In genomic region chr9:99451121-99451606, GRCh38 we compare ENCODE assay signal across 23 cellular contexts.
DNase-seq lines count a peak whose midpoint lies in the region; ATAC-seq and TF ChIP-seq lines count a peak whose summit lies in the region.
"Had no signal": no experiment of that assay in that cellular context is flagged by ENCODE, and none has a peak within 500 bp of the region (broad histone marks: within the 10 kb centered on the region; RNA-seq: fewer than 3 reads in every experiment).

No MANE protein-coding gene starts in this region.

- no peaks in the 10 kb centered on the region for H3K36me3 Mint-ChIP-seq in endodermal cell (ENCODE audit: low read depth)
- H3K36me3 Mint-ChIP-seq: naive thymus-derived CD4-positive, alpha-beta T cell had no signal

- no peak overlapping the region for H3K9ac ChIP-seq in endodermal cell (ENCODE audit: extremely low read depth, low read length, poor library complexity, severe bottlenecking)

- no peak overlapping the region for H3K4me3 Mint-ChIP-seq in endodermal cell
- H3K4me3 Mint-ChIP-seq: activated CD4-positive, alpha-beta T cell treated with anti-CD3 and anti-CD28 coated beads for 36 hours; naive thymus-derived CD4-positive, alpha-beta T cell had no signal

- no peaks in the 10 kb centered on the region for H3K27me3 ChIP-seq in endodermal cell (ENCODE audit: control insufficient read depth, insufficient read depth, low read length, poor library complexity, severe bottlenecking)
- H3K27me3 ChIP-seq: ascending aorta, dorsolateral prefrontal cortex, SJSA1 had no signal

- no peaks in the 10 kb centered on the region for H3K9me3 Mint-ChIP-seq in endodermal cell

- no peak overlapping the region for H3K4me3 ChIP-seq in endodermal cell (ENCODE audit: low read length)
- H3K4me3 ChIP-seq: ascending aorta, dorsolateral prefrontal cortex, prostate gland, SJSA1 had no signal

- H3K27ac Mint-ChIP-seq in endodermal cell, result no peak overlapping the region
- H3K27ac Mint-ChIP-seq: activated CD4-positive, alpha-beta T cell treated with anti-CD3 and anti-CD28 coated beads for 36 hours; naive thymus-derived CD4-positive, alpha-beta T cell had no signal

- no peaks in the 10 kb centered on the region for H3K36me3 ChIP-seq in endodermal cell (ENCODE audit: control insufficient read depth, insufficient read depth, low read length)
- H3K36me3 ChIP-seq: ascending aorta, prostate gland, SJSA1 had no signal

- H3K27me3 Mint-ChIP-seq in endodermal cell (ENCODE audit: insufficient read depth), result no peaks in the 10 kb centered on the region

- peaks cover 10% of the 10 kb centered on the region for H3K4me1 ChIP-seq in endodermal cell (ENCODE audit: control insufficient read depth, insufficient read depth, low read length)
- H3K4me1 ChIP-seq: ascending aorta, prostate gland had no signal

- peak; percentile 48 for DNase-seq in M059J (ENCODE audit: low read depth)
- peak; percentile 69 for DNase-seq in endodermal cell
- peak; percentile 63 for DNase-seq in islet precursor cell
- DNase-seq in retina, result peak; percentile 33
- no peak for DNase-seq in stimulated activated CD8-positive, alpha-beta memory T cell treated with anti-CD3 and anti-CD28 coated beads, Interleukin-4, amount 100 ng/mL, for 48 hours
- DNase-seq in stimulated activated CD4-positive, alpha-beta T cell treated with anti-CD3 and anti-CD28 coated beads, Interleukin-4, amount 100 ng/mL, for 4 hours, result no peak
- no peak for DNase-seq in cortex of kidney (lab: John Stamatoyannopoulos, UW)
- DNase-seq: activated CD4-positive, alpha-beta T cell treated with anti-CD3 and anti-CD28 coated beads for 36 hours; activated CD8-positive, alpha-beta memory T cell treated with anti-CD3 and anti-CD28 coated beads, Interleukin-2, amount 50 U/mL, for 4 hours; activated gamma-delta T cell treated with Interleukin-2 at 50 U/mL for 16 hours; Calu3; GF-D8; left colon; naive thymus-derived CD4-positive, alpha-beta T cell; NCI-H524; OCI-M1; stimulated activated CD4-positive, alpha-beta T cell treated with anti-CD3 and anti-CD28 coated beads, Interleukin-15, amount 100 ng/mL, for 24 hours; T-helper 9 cell had no signal

- TF ChIP-seq CTCF in endodermal cell (conservative IDR thresholded peaks at IDR 0.05), result no peak

- no peak for ATAC-seq in HG02642 (IDR thresholded peaks at IDR 0.05; ENCODE audit: poor library complexity, unreplicated experiment)
- ATAC-seq: activated CD4-positive, alpha-beta T cell treated with anti-CD3 and anti-CD28 coated beads for 36 hours; left colon; naive thymus-derived CD4-positive, alpha-beta T cell had no signal

- no peak overlapping the region for H3K27ac ChIP-seq in endodermal cell (ENCODE audit: low read depth, low read length)
- H3K27ac ChIP-seq: ascending aorta, dorsolateral prefrontal cortex, prostate gland, SJSA1 had no signal

- WGBS in endodermal cell (ENCODE audit: insufficient coverage in 1 of 2, insufficient read length in 1 of 2), 2 experiments, result 75 to 77% methylated on average over 4 of the region's 4 CpGs

- no peaks in the 10 kb centered on the region for H3K9me3 ChIP-seq in endodermal cell (ENCODE audit: control insufficient read depth, low read length)
- H3K9me3 ChIP-seq: ascending aorta, prostate gland, SJSA1 had no signal

- H3K4me1 Mint-ChIP-seq in endodermal cell, result peaks cover 30% of the 10 kb centered on the region
- H3K4me1 Mint-ChIP-seq: activated CD4-positive, alpha-beta T cell treated with anti-CD3 and anti-CD28 coated beads for 36 hours; naive thymus-derived CD4-positive, alpha-beta T cell had no signal

Comparison
In these comparisons a context has a peak if more than half of its experiments do, and no peak if none do; other contexts are left out.
1. DNase-seq: peak in M059J (single experiment), endodermal cell (single experiment), islet precursor cell (single experiment) and retina (single experiment); none in stimulated activated CD8-positive, alpha-beta memory T cell treated with anti-CD3 and anti-CD28 coated beads, Interleukin-4, amount 100 ng/mL, for 48 hours (single experiment), stimulated activated CD4-positive, alpha-beta T cell treated with anti-CD3 and anti-CD28 coated beads, Interleukin-4, amount 100 ng/mL, for 4 hours (0 of 2) and cortex of kidney (single experiment).